ENCODE assay signal across 1 cellular context in the genomic region with DNA sequence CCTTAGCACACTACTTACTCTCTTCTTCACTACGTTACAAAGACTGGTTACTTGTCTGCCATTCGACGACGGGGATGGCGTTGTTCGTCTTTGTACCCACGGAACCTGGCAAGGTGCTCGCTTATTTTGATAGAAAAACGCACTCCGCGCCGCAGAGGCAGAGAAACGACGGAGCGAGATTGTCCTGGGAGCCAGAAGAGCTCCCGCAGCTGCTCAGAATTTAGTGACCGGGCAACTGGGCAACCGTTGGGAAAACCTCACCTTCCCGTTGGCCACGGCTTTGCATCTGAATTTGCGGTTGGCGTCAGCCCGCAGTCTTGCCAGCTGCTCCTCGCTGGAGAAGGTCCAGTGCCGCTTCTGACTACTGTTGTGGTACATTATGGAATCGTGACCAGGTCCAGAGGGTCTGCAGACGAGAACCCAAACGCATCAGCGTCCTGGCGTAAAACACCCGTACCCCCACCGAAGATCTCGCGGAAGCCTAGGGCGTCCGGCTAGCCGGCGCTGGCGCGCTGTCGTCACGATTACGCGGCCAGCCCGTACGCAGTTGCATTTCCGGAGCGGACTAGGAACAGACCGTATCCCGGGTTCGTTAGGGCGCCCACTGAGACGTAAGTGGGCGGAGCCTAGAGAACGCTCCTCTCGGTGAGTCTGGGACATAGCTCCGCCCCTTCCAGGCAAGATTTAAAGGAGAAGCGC.
TF ChIP-seq lines count a peak whose summit lies in the region.

CCNH (minus strand) TSS at position 514 of the 699 bp plus-strand sequence; CDS start at position 378, 136 bp downstream.

TF ChIP-seq in HEK293, 187 proteins besides CTCF, POLR2A, EP300 and RAD21 (continued from another document and continues in another):
- TF ChIP-seq ZNF18 (tag by site-specific recombination; IDR thresholded peaks at IDR 0.05) (no peak), ZNF549 (tag by site-specific recombination; IDR thresholded peaks at IDR 0.05) (no peak), ZNF416 (tag by site-specific recombination; IDR thresholded peaks at IDR 0.05) (no peak), ZBTB10 (tag by site-specific recombination; IDR thresholded peaks at IDR 0.05) (0 out of 2 replicates have a peak, but pooled peaks have one; percentile 28), ZNF623 (tag by site-specific recombination; IDR thresholded peaks at IDR 0.05) (no peak), REPIN1 (tag by site-specific recombination; IDR thresholded peaks at IDR 0.05; ENCODE audit: low read depth) (no peak), ZNF202 (tag by site-specific recombination; IDR thresholded peaks at IDR 0.05; ENCODE audit: borderline replicate concordance) (no peak), ZNF624 (tag by site-specific recombination; IDR thresholded peaks at IDR 0.05) (no peak), KLF7 (tag by site-specific recombination; IDR thresholded peaks at IDR 0.05; ENCODE audit: borderline replicate concordance) (no peak), ZNF830 (tag by site-specific recombination; IDR thresholded peaks at IDR 0.05; ENCODE audit: low read depth) (no peak), ZNF266 (tag by site-specific recombination; IDR thresholded peaks at IDR 0.05; ENCODE audit: low read depth) (no peak), ZNF785 (tag by site-specific recombination; IDR thresholded peaks at IDR 0.05) (no peak), ZNF837 (tag by site-specific recombination; IDR thresholded peaks at IDR 0.05) (no peak), ZFP37 (tag by site-specific recombination; IDR thresholded peaks at IDR 0.05) (no peak), ZNF350 (tag by site-specific recombination; IDR thresholded peaks at IDR 0.05) (no peak), BCL6B (tag by site-specific recombination; IDR thresholded peaks at IDR 0.05) (no peak), ZNF521 (tag by site-specific recombination; IDR thresholded peaks at IDR 0.05) (no peak), ZSCAN5A (tag by site-specific recombination; IDR thresholded peaks at IDR 0.05) (0 out of 2 replicates have a peak, but pooled peaks have one; percentile 75), ZNF76 (tag by site-specific recombination; IDR thresholded peaks at IDR 0.05; ENCODE audit: borderline replicate concordance, low read depth) (peak; percentile 0; the same call in 1 of the 2 replicates), ZNF37A (tag by site-specific recombination; IDR thresholded peaks at IDR 0.05) (no peak), PRDM6 (tag by site-specific recombination; IDR thresholded peaks at IDR 0.05) (no peak), ZNF121 (tag by site-specific recombination; IDR thresholded peaks at IDR 0.05) (no peak), ZNF366 (tag by site-specific recombination; conservative IDR thresholded peaks at IDR 0.05) (no peak), OSR2 (tag by site-specific recombination; IDR thresholded peaks at IDR 0.05) (no peak), ZBTB1 (tag by site-specific recombination; IDR thresholded peaks at IDR 0.05) (no peak), ZSCAN23 (tag by site-specific recombination; IDR thresholded peaks at IDR 0.05) (no peak), ZNF555 (tag by site-specific recombination; conservative IDR thresholded peaks at IDR 0.05) (no peak), ZNF140 (tag by site-specific recombination; IDR thresholded peaks at IDR 0.05) (no peak), ZNF223 (tag by site-specific recombination; IDR thresholded peaks at IDR 0.05) (no peak), ZSCAN16 (tag by site-specific recombination; IDR thresholded peaks at IDR 0.05) (no peak), ZNF391 (tag by site-specific recombination; IDR thresholded peaks at IDR 0.05; ENCODE audit: borderline replicate concordance, low read depth) (peak; percentile 15; the same call in 1 of the 2 replicates), ZNF560 (tag by site-specific recombination; IDR thresholded peaks at IDR 0.05; ENCODE audit: borderline replicate concordance) (no peak), KLF17 (tag by site-specific recombination; IDR thresholded peaks at IDR 0.05) (no peak), ZNF132 (tag by site-specific recombination; IDR thresholded peaks at IDR 0.05; ENCODE audit: borderline replicate concordance) (no peak), ZNF548 (tag by site-specific recombination; IDR thresholded peaks at IDR 0.05) (no peak), ZFHX2 (tag by site-specific recombination; conservative IDR thresholded peaks at IDR 0.05) (no peak), ZNF621 (tag by site-specific recombination; IDR thresholded peaks at IDR 0.05) (no peak), ZNF280D (tag by site-specific recombination; IDR thresholded peaks at IDR 0.05) (no peak), ZNF157 (tag by site-specific recombination; IDR thresholded peaks at IDR 0.05) (no peak)
- TF ChIP-seq, protein P1, sequence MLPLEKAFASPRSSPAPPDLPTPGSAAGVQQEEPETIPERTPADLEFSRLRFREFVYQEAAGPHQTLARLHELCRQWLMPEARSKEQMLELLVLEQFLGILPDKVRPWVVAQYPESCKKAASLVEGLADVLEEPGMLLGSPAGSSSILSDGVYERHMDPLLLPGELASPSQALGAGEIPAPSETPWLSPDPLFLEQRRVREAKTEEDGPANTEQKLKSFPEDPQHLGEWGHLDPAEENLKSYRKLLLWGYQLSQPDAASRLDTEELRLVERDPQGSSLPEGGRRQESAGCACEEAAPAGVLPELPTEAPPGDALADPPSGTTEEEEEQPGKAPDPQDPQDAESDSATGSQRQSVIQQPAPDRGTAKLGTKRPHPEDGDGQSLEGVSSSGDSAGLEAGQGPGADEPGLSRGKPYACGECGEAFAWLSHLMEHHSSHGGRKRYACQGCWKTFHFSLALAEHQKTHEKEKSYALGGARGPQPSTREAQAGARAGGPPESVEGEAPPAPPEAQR (tag by site-specific recombination; IDR thresholded peaks at IDR 0.05): no peak
- TF ChIP-seq, protein P2, sequence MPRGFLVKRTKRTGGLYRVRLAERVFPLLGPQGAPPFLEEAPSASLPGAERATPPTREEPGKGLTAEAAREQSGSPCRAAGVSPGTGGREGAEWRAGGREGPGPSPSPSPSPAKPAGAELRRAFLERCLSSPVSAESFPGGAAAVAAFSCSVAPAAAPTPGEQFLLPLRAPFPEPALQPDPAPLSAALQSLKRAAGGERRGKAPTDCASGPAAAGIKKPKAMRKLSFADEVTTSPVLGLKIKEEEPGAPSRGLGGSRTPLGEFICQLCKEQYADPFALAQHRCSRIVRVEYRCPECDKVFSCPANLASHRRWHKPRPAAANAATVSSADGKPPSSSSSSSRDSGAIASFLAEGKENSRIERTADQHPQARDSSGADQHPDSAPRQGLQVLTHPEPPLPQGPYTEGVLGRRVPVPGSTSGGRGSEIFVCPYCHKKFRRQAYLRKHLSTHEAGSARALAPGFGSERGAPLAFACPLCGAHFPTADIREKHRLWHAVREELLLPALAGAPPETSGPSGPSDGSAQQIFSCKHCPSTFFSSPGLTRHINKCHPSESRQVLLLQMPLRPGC (tag by site-specific recombination; IDR thresholded peaks at IDR 0.05): no peak
